In the genomic region with DNA sequence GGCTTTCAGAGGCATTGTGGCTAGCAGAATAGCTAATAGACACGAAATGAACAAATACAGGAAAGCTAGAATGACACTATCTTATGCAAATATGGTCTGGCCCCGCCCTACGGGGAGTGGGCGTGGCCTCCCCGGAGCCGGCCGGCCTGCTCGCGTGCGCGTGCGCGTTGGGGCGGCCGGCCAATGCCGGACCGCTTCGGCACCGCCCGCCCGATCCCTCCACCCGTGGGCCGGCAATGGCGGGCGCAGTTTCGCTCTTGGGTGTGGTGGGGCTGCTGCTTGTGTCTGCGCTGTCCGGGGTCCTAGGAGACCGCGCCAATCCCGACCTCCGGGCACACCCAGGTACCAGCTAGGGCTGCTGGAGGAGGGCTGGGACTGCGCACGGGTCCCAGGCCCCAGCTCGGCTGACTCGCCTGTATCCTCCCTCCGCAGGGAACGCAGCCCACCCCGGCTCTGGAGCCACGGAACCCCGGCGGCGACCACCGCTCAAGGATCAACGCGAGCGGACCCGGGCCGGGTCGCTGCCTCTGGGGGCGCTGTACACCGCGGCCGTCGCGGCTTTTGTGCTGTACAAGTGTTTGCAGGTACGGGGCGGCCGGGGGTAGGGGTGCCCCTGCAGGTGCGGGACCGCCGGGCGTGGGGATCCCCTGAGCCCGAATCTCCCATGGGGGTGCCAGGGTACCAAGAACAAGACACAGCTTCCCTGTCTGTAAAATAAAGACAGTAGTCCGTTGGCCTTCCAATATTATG, we compare ENCODE assay signal across 8 cellular contexts. TPM values are rescaled to one million over a fixed set of nuclear protein-coding genes. Genes with fewer than 3 reads are reported as not detected.
DNase-seq lines count a peak whose midpoint lies in the region; TF ChIP-seq lines count a peak whose summit lies in the region.

A gene with protein sequence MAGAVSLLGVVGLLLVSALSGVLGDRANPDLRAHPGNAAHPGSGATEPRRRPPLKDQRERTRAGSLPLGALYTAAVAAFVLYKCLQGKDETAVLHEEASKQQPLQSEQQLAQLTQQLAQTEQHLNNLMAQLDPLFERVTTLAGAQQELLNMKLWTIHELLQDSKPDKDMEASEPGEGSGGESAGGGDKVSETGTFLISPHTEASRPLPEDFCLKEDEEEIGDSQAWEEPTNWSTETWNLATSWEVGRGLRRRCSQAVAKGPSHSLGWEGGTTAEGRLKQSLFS (plus strand): TSS at position 149 of the 750 bp plus-strand sequence. CDS start 88 bp downstream, at position 237.

- H3K9me3 ChIP-seq in subcutaneous abdominal adipose tissue (ENCODE audit: control insufficient read depth in 5 of 5, low read length in 5 of 5): no peaks in the 10 kb centered on the region

- peaks cover 17 to 46% (median 35%) of the 10 kb centered on the region in 5 donors for H3K4me1 ChIP-seq in subcutaneous abdominal adipose tissue (ENCODE audit: control insufficient read depth in 5 of 5, insufficient read depth in 5 of 5, low read length in 5 of 5)

- H3K4me1 Mint-ChIP-seq in neural crest cell: peaks cover 52% of the 10 kb centered on the region

- H3K27me3 Mint-ChIP-seq in neural crest cell (ENCODE audit: low read depth): peaks cover 9% of the 10 kb centered on the region

- peak; percentile 56 for TF ChIP-seq CTCF in LNCaP clone FGC (IDR thresholded peaks at IDR 0.05; ENCODE audit: control insufficient read depth, extremely low read depth, insufficient read depth)
- TF ChIP-seq CTCF in fibroblast of villous mesenchyme (IDR thresholded peaks at IDR 0.05; ENCODE audit: insufficient read depth, low read depth, low read length): peak; percentile 47
- TF ChIP-seq CTCF in neural crest cell (conservative IDR thresholded peaks at IDR 0.05): peak; percentile 85

- H3K27me3 ChIP-seq in subcutaneous abdominal adipose tissue (ENCODE audit: control insufficient read depth in 5 of 5, insufficient read depth in 4 of 5, low read length in 5 of 5): no peaks in the 10 kb centered on the region

- H3K9me3 Mint-ChIP-seq in neural crest cell: peaks cover 3% of the 10 kb centered on the region

- H3K27ac ChIP-seq in subcutaneous abdominal adipose tissue (ENCODE audit: low read depth, low read length): peak within 1 kb of the TSS; percentile 95

- H3K4me3 ChIP-seq in LNCaP clone FGC (ENCODE audit: low read depth, low read length): peak within 1 kb of the TSS; percentile 71
- peak within 1 kb of the TSS; percentile 86 for H3K4me3 ChIP-seq in fibroblast of villous mesenchyme (ENCODE audit: low read depth, low read length)
- H3K4me3 ChIP-seq in subcutaneous abdominal adipose tissue (ENCODE audit: low read depth in 1 of 5, low read length in 5 of 5): peak within 1 kb of the TSS; percentile 85 to 97 (median 92)

- peak within 1 kb of the TSS; percentile 98 for H3K27ac Mint-ChIP-seq in neural crest cell (ENCODE audit: unreplicated experiment)

- peaks cover 0 to 20% (median 11%) of the 10 kb centered on the region in 5 donors for H3K36me3 ChIP-seq in subcutaneous abdominal adipose tissue (ENCODE audit: control insufficient read depth in 5 of 5, insufficient read depth in 5 of 5, low read length in 5 of 5)

- H3K36me3 Mint-ChIP-seq in neural crest cell (ENCODE audit: low read depth): peaks cover 10% of the 10 kb centered on the region

- H3K4me3 Mint-ChIP-seq in neural crest cell: peak within 1 kb of the TSS; percentile 88

- peak within 1 kb of the TSS; percentile 93 to 100 (median 98) for H3K9ac ChIP-seq in subcutaneous abdominal adipose tissue (ENCODE audit: low read length in 5 of 5)

- DNase-seq in ELR (ENCODE audit: low read depth) (peak; percentile 86), H4 (ENCODE audit: low spot score) (peak; percentile 75), LNCaP clone FGC (ENCODE audit: low read depth) (peak; percentile 27), SIG-M5 treated with dmso at 0.1 percent for 504 hours (lab: John Stamatoyannopoulos, UW; ENCODE audit: unreplicated experiment) (peak; percentile 67), activated gamma-delta T cell (lab: John Stamatoyannopoulos, UW) (peak; percentile 77), fibroblast of villous mesenchyme (ENCODE audit: low read depth) (peak; percentile 88), neural crest cell (ENCODE audit: low read depth, low spot score) (peak; percentile 86)

RNA-seq across cellular contexts. Expression of the gene that starts here (rescaled TPM):
- total RNA-seq in H4 (2014; rRNA removed; shearing (Covaris generic)): 6.3 and 7.9 TPM in 2 replicates
- total RNA-seq in fibroblast of villous mesenchyme (18.1 and 18.7 TPM in 2 replicates), neural crest cell (15.4 and 17.2 TPM in 2 replicates)

Comparison
In these comparisons a context has a peak if more than half of its experiments do, and no peak if none do; other contexts are left out.
1. Peak in every context shown above with its lines: DNase-seq, H3K4me3 ChIP-seq and H3K27ac ChIP-seq.
2. DNase-seq: peak in every context shown above with its lines; median percentile 88 in fibroblast of villous mesenchyme; 86 in ELR; 86 in neural crest cell; 77 in activated gamma-delta T cell; 75 in H4; 67 in SIG-M5 treated with dmso at 0.1 percent for 504 hours; 27 in LNCaP clone FGC.